In the genomic region with DNA sequence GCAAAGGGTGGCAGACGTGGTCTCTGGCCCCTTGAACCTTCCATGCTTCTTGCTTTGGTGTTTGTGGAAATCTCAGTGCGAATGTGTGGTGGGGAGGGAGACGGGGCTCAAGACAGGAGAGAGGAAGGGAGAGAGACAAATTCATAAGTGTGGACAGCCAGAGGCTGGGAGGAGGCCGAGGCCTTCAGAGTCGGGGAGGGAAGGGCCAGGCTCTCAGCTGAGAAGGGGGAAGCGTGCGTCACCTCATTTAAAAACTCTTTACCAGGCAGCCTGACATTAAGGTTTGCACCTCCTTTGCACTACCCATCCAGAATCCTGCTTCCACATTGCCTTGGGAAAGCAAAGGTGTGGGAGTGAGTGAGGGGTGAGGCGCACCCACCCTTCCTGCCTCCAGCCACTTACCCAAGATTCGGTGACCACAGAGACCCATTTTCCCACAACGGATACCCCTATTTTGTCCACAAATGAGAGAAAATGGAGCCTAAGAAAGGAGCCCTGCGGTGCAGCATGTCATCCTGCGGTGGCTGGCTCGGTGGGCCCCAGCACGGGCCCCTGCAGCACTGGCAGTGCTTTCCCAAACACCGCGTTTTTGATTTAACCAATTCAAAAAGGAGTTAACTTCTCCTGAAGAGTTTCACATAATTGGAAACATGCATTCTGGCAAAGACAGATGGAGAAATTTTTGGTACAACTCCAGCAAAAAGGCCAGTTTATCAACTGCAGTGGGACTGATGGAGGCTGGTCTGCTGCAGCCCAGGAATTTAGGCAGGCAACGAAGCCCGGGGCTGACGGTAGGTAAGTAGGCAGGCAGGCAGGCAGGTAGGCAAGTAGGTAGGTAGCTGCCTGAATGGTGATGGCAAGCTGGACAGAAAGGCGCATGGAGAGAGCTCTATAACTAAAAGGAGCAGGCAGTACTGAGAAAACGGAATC, we compare ENCODE assay signal across 28 cellular contexts.
DNase-seq lines count a peak whose midpoint lies in the region; ATAC-seq lines count a peak whose summit lies in the region.
"Had no signal": no experiment of that assay in that cellular context is flagged by ENCODE, and none has a peak within 500 bp of the region (broad histone marks: within the 10 kb centered on the region; RNA-seq: fewer than 3 reads in every experiment).

No MANE protein-coding gene starts in this region.

- H3K27me3 ChIP-seq in effector memory CD4-positive, alpha-beta T cell (replicated peaks; ENCODE audit: control insufficient read depth, insufficient read depth, low read length, poor library complexity, severe bottlenecking) = no peaks in the 10 kb centered on the region
- H3K27me3 ChIP-seq: body of pancreas had no signal

- ATAC-seq in sciatic nerve = peak; percentile 70
- no peak for ATAC-seq in GM19397 (IDR thresholded peaks at IDR 0.05; ENCODE audit: unreplicated experiment)
- ATAC-seq: body of pancreas, PC-3 had no signal

- DNase-seq in AG20443 (ENCODE audit: low spot score) (peak; percentile 61), dedifferentiated amniotic fluid mesenchymal stem cell (ENCODE audit: extremely low spot score) (peak; percentile 58), fibroblast of the conjunctiva (ENCODE audit: low read depth) (peak; percentile 43), sciatic nerve (ENCODE audit: low spot score) (no peak)
- DNase-seq in effector memory CD4-positive, alpha-beta T cell = no peak
- no peak for DNase-seq in activated T-cell treated with anti-CD3 and anti-CD28 coated beads, Interleukin-2, amount 50 U/mL, for 1 hour
- DNase-seq: ACHN; activated CD4-positive, alpha-beta T cell treated with anti-CD3 and anti-CD28 coated beads for 4 hours; activated effector memory CD4-positive, alpha-beta T cell treated with Interleukin-2 at 50 U/mL for 16 hours; activated T-cell treated with anti-CD3 and anti-CD28 coated beads for 4 hours; body of pancreas; C1 segment of cervical spinal cord; COR-L47; DMS53; effector CD8-positive, alpha-beta T cell; glutamatergic neuron; HCEC 1CT; NCI-H1092 treated with DMSO at 0.1 percent for 48 hours; NCI-H187 treated with DMSO at 0.1 percent for 48 hours; NCI-H524; PC-3; Right ventricle myocardium superior; stimulated activated naive CD4-positive, alpha-beta T cell treated with Interleukin-2 at 50 U/mL for 16 hours; SW 1271; T-helper 9 cell had no signal

- no peak overlapping the region for H3K4me3 ChIP-seq in effector memory CD4-positive, alpha-beta T cell (ENCODE audit: insufficient read depth, low read depth, low read length, poor library complexity, severe bottlenecking)
- H3K4me3 ChIP-seq: body of pancreas, thoracic aorta had no signal

- no peak overlapping the region for H3K27ac ChIP-seq in effector memory CD4-positive, alpha-beta T cell (ENCODE audit: insufficient read depth, low read length, poor library complexity, severe bottlenecking)
- H3K27ac ChIP-seq: body of pancreas, thoracic aorta, VCaP had no signal

- no peaks in the 10 kb centered on the region for H3K36me3 ChIP-seq in effector memory CD4-positive, alpha-beta T cell (ENCODE audit: control insufficient read depth, insufficient read depth, low read length)
- H3K36me3 ChIP-seq: thoracic aorta had no signal

- H3K9me3 ChIP-seq in effector memory CD4-positive, alpha-beta T cell (ENCODE audit: control insufficient read depth, low read length) = no peaks in the 10 kb centered on the region
- H3K9me3 ChIP-seq: body of pancreas, thoracic aorta had no signal

- no peaks in the 10 kb centered on the region for H3K4me1 ChIP-seq in effector memory CD4-positive, alpha-beta T cell (ENCODE audit: control insufficient read depth, insufficient read depth, low read length, poor library complexity, severe bottlenecking)
- H3K4me1 ChIP-seq: body of pancreas had no signal

- intact Hi-C loops in sciatic nerve (cut with DNase I) = no loop called here

Comparison
In these comparisons a context has a peak if more than half of its experiments do, and no peak if none do; other contexts are left out.
1. DNase-seq: peak in AG20443 (single experiment), dedifferentiated amniotic fluid mesenchymal stem cell (single experiment) and fibroblast of the conjunctiva (single experiment); none in sciatic nerve (single experiment), effector memory CD4-positive, alpha-beta T cell (0 of 3) and activated T-cell treated with anti-CD3 and anti-CD28 coated beads, Interleukin-2, amount 50 U/mL, for 1 hour (single experiment).